In genomic region chr20:35318502-35319157, GRCh38 we compare ENCODE assay signal across 10 cellular contexts. TPM values are rescaled to one million over a fixed set of nuclear protein-coding genes. Genes with fewer than 3 reads are reported as not detected.
A peak's percentile ranks its signal among the peaks of the same experiment; 100 is the strongest.
DNase-seq lines count a peak whose midpoint lies in the region; ATAC-seq and TF ChIP-seq lines count a peak whose summit lies in the region.
"Had no signal": no experiment of that assay in that cellular context is flagged by ENCODE, and none has a peak within 500 bp of the region (broad histone marks: within the 10 kb centered on the region; RNA-seq: fewer than 3 reads in every experiment).

No MANE protein-coding gene starts in this region.

- DNase-seq in GM04504 (ENCODE audit: low read depth) (peak; percentile 76), Peyer's patch (peak in 2 of 3 donors; percentile 73 to 84), fibroblast of villous mesenchyme (ENCODE audit: low read depth) (peak; percentile 64), retinal pigment epithelial cell (ENCODE audit: low read depth) (peak; percentile 71), NCI-H524 (lab: John Stamatoyannopoulos, UW) (no peak)
- no peak for DNase-seq in naive thymus-derived CD4-positive, alpha-beta T cell

- no peak overlapping the region for H3K4me3 ChIP-seq in Peyer's patch
- H3K4me3 ChIP-seq in fibroblast of villous mesenchyme (ENCODE audit: low read depth, low read length) = no peak overlapping the region
- H3K4me3 ChIP-seq in retinal pigment epithelial cell (ENCODE audit: low read length) = no peak overlapping the region
- H3K4me3 ChIP-seq in naive thymus-derived CD4-positive, alpha-beta T cell (ENCODE audit: low read length) = no peak overlapping the region

- no peaks in the 10 kb centered on the region for H3K27me3 Mint-ChIP-seq in naive thymus-derived CD4-positive, alpha-beta T cell

- peaks cover 0 to 16% (median 2%) of the 10 kb centered on the region in 4 donors for H3K4me1 ChIP-seq in Peyer's patch
- peaks cover 0 to 5% of the 10 kb centered on the region in 2 donors for H3K4me1 ChIP-seq in naive thymus-derived CD4-positive, alpha-beta T cell (ENCODE audit: control insufficient read depth in 2 of 2, insufficient read depth in 2 of 2, low read length in 2 of 2)

- TF ChIP-seq CTCF in Peyer's patch (IDR thresholded peaks at IDR 0.05) (peak in 1 of 6 experiments; percentile 7), fibroblast of villous mesenchyme (IDR thresholded peaks at IDR 0.05; ENCODE audit: insufficient read depth, low read depth, low read length) (no peak), retinal pigment epithelial cell (conservative IDR thresholded peaks at IDR 0.05; ENCODE audit: low read depth, low read length) (no peak)

- CTCF ChIA-PET in naive thymus-derived CD4-positive, alpha-beta T cell (lab: Charles Lee) = interaction anchor here (1.8 kb wide), 1 partner anchor 15 kb away, joined by 7 read pairs; no protein-coding TSS in a partner anchor

- POLR2A ChIA-PET in naive thymus-derived CD4-positive, alpha-beta T cell (lab: Charles Lee) = interaction anchor here (0.6 kb wide), 1 partner anchor 1953 kb away, joined by 3 read pairs; no protein-coding TSS in a partner anchor

- intact Hi-C loops in naive thymus-derived CD4-positive, alpha-beta T cell (cut with micrococcal nuclease) = no loop called here

- H3K4me3 Mint-ChIP-seq in naive thymus-derived CD4-positive, alpha-beta T cell = no peak overlapping the region

- H3K36me3 ChIP-seq in Peyer's patch = no peaks in the 10 kb centered on the region
- H3K36me3 ChIP-seq in naive thymus-derived CD4-positive, alpha-beta T cell (ENCODE audit: control insufficient read depth in 2 of 3, insufficient read depth in 3 of 3, low read length in 3 of 3) = peaks cover 0 to 5% (median 0%) of the 10 kb centered on the region in 3 experiments

- peak overlapping the region in 1 of 9 donors; percentile 58 for H3K27ac Mint-ChIP-seq in naive thymus-derived CD4-positive, alpha-beta T cell
- H3K27ac Mint-ChIP-seq: activated T-helper 2 cell treated with anti-CD3 and anti-CD28 coated beads, Interferon-gamma antibody, Interleukin-2, Interleukin-4, amounts not matched to agents 10 μg/mL and 5 μg/mL and 100 μg/mL, durations not matched to agents 14 hours and 24 hours and 36 hours had no signal

- TF ChIP-seq POLR2A in Peyer's patch (IDR thresholded peaks at IDR 0.05) = peak; percentile 60 to 78

- H3K36me3 Mint-ChIP-seq in naive thymus-derived CD4-positive, alpha-beta T cell = peaks cover 0 to 13% (median 8%) of the 10 kb centered on the region in 5 donors

- H3K4me1 Mint-ChIP-seq in naive thymus-derived CD4-positive, alpha-beta T cell = peaks cover 6 to 46% (median 13%) of the 10 kb centered on the region in 7 donors

- no peaks in the 10 kb centered on the region for H3K9me3 ChIP-seq in Peyer's patch
- H3K9me3 ChIP-seq in naive thymus-derived CD4-positive, alpha-beta T cell (ENCODE audit: control insufficient read depth in 2 of 3, low read length in 3 of 3) = no peaks in the 10 kb centered on the region

- H3K27ac ChIP-seq in Peyer's patch = peak overlapping the region in 3 of 4 donors; percentile 55 to 97 (median 86)
- no peak overlapping the region for H3K27ac ChIP-seq in naive thymus-derived CD4-positive, alpha-beta T cell (ENCODE audit: low read depth, low read length)
- H3K27ac ChIP-seq: KMS-11 had no signal

- H3K9me3 Mint-ChIP-seq in naive thymus-derived CD4-positive, alpha-beta T cell = no peaks in the 10 kb centered on the region
- H3K9me3 Mint-ChIP-seq: activated T-helper 2 cell treated with anti-CD3 and anti-CD28 coated beads, Interferon-gamma antibody, Interleukin-2, Interleukin-4, amounts not matched to agents 10 μg/mL and 5 μg/mL and 100 μg/mL, durations not matched to agents 14 hours and 24 hours and 36 hours had no signal

- ATAC-seq in HG02623 (IDR thresholded peaks at IDR 0.05; ENCODE audit: unreplicated experiment) (no peak), GM21390 (IDR thresholded peaks at IDR 0.05; ENCODE audit: unreplicated experiment) (no peak)
- no peak for ATAC-seq in naive thymus-derived CD4-positive, alpha-beta T cell

- no peaks in the 10 kb centered on the region for H3K27me3 ChIP-seq in Peyer's patch
- no peaks in the 10 kb centered on the region for H3K27me3 ChIP-seq in naive thymus-derived CD4-positive, alpha-beta T cell (ENCODE audit: control insufficient read depth in 2 of 2, insufficient read depth in 2 of 2, low read length in 2 of 2)

RNA-seq across cellular contexts. Expression of gene FAM83C, which starts 26.4 kb away (rescaled TPM):
- total RNA-seq in Peyer's patch (not detected), fibroblast of villous mesenchyme (not detected in 2 replicates)
- total RNA-seq in naive thymus-derived CD4-positive, alpha-beta T cell = not detected
- not detected for polyA plus RNA-seq in naive thymus-derived CD4-positive, alpha-beta T cell
- total RNA-seq: activated T-helper 2 cell treated with anti-CD3 and anti-CD28 coated beads, Interferon-gamma antibody, Interleukin-2, Interleukin-4, amounts not matched to agents 10 μg/mL and 5 μg/mL and 100 μg/mL, durations not matched to agents 14 hours and 24 hours and 36 hours had no signal

RNA-seq across cellular contexts. Expression of gene EIF6, which starts 34.1 kb away (rescaled TPM):
- 100 to 1,000 TPM in 3 of 4 donors, 10 to 100 TPM in 1; 77.6 to 196 (median 157) TPM for total RNA-seq in Peyer's patch
- 107 and 123 TPM in 2 replicates for total RNA-seq in fibroblast of villous mesenchyme
- 100 to 1,000 TPM in 1 of 5 experiments, 10 to 100 TPM in 4; 35.4 to 117 (median 39.9) TPM for total RNA-seq in naive thymus-derived CD4-positive, alpha-beta T cell
- polyA plus RNA-seq in naive thymus-derived CD4-positive, alpha-beta T cell = 100 to 1,000 TPM; 141 to 150 TPM

RNA-seq across cellular contexts. Expression of gene MMP24OS, which starts 40.7 kb away (rescaled TPM):
- total RNA-seq in Peyer's patch (10 to 100 TPM; 23.1 to 86.1 (median 58.6) TPM), fibroblast of villous mesenchyme (14.7 and 16.8 TPM in 2 replicates)
- 10 to 100 TPM; 43.8 to 88.6 (median 69.4) TPM for total RNA-seq in naive thymus-derived CD4-positive, alpha-beta T cell
- 10 to 100 TPM; 12.3 to 14.0 TPM for polyA plus RNA-seq in naive thymus-derived CD4-positive, alpha-beta T cell

Comparison
In these comparisons a context has a peak if more than half of its experiments do, and no peak if none do; other contexts are left out.
1. DNase-seq: peak in GM04504 (single experiment), Peyer's patch (2 of 3), fibroblast of villous mesenchyme (single experiment) and retinal pigment epithelial cell (single experiment); none in naive thymus-derived CD4-positive, alpha-beta T cell (0 of 9) and NCI-H524 (0 of 2).